Comparison of ENCODE assay signal across 11 cellular contexts in genomic region chr7:1811850-1812692, GRCh38.
DNase-seq lines count a peak whose midpoint lies in the region; TF ChIP-seq lines count a peak whose summit lies in the region.
"Had no signal": no experiment of that assay in that cellular context is flagged by ENCODE, and none has a peak within 500 bp of the region (broad histone marks: within the 10 kb centered on the region; RNA-seq: fewer than 3 reads in every experiment).

No MANE protein-coding gene starts in this region.

- TF ChIP-seq CTCF in esophagus muscularis mucosa (IDR thresholded peaks at IDR 0.05) (peak in 2 of 3 experiments; percentile 9 to 17), spleen (IDR thresholded peaks at IDR 0.05 in 8 of 11, conservative IDR thresholded peaks at IDR 0.05 in 3 of 11) (peak in 6 of 11 experiments; percentile 16 to 54 (median 38))

- TF ChIP-seq POLR2A in esophagus muscularis mucosa (IDR thresholded peaks at IDR 0.05; ENCODE audit: low read depth) (no peak), spleen (IDR thresholded peaks at IDR 0.05) (no peak)

- H3K27ac ChIP-seq in esophagus muscularis mucosa (replicated peaks in 1 of 4) = no peak overlapping the region
- no peak overlapping the region for H3K27ac ChIP-seq in spleen
- H3K27ac ChIP-seq in GM23248 = no peak overlapping the region
- H3K27ac ChIP-seq: C4-2B, SK-N-MC had no signal

- in situ Hi-C loops in GM23248 (cut with MboI) = no loop called here

- no peaks in the 10 kb centered on the region for H3K9me2 ChIP-seq in GM23248 (ENCODE audit: insufficient read depth)

- no peaks in the 10 kb centered on the region for H3K79me2 ChIP-seq in GM23248 (ENCODE audit: insufficient read depth)

- no peak overlapping the region for H3K4me2 ChIP-seq in GM23248 (ENCODE audit: unreplicated experiment)

- H3F3A ChIP-seq in GM23248 (ENCODE audit: insufficient read depth) = no peaks in the 10 kb centered on the region

- peaks cover 0 to 23% (median 11%) of the 10 kb centered on the region in 4 donors for H3K36me3 ChIP-seq in esophagus muscularis mucosa
- peaks cover 0 to 27% (median 16%) of the 10 kb centered on the region in 6 donors for H3K36me3 ChIP-seq in spleen
- H3K36me3 ChIP-seq in GM23248 (ENCODE audit: low read depth) = no peaks in the 10 kb centered on the region

- H3K9me3 ChIP-seq in esophagus muscularis mucosa (no peaks in the 10 kb centered on the region), spleen (no peaks in the 10 kb centered on the region), GM23248 (ENCODE audit: low read depth) (no peaks in the 10 kb centered on the region)

- H3K27me3 ChIP-seq in esophagus muscularis mucosa = peaks cover 0 to 12% (median 0%) of the 10 kb centered on the region in 4 donors
- no peaks in the 10 kb centered on the region for H3K27me3 ChIP-seq in spleen (replicated peaks in 1 of 7)
- H3K27me3 ChIP-seq in GM23248 (replicated peaks; ENCODE audit: insufficient read depth) = no peaks in the 10 kb centered on the region

- no peak overlapping the region for H3K9ac ChIP-seq in GM23248

- peak; percentile 18 for DNase-seq in NCI-H2227 (lab: John Stamatoyannopoulos, UW; ENCODE audit: unreplicated experiment)
- DNase-seq in NCI-H2227 treated with DMSO at 0.1 percent for 48 hours (lab: John Stamatoyannopoulos, UW) = no peak
- DNase-seq in NCI-H524 (lab: John Stamatoyannopoulos, UW) = peak; percentile 94 to 96
- peak; percentile 88 for DNase-seq in esophagus muscularis mucosa (ENCODE audit: extremely low spot score)
- peak; percentile 76 for DNase-seq in spleen
- no peak for DNase-seq in SIG-M5 (lab: John Stamatoyannopoulos, UW)
- no peak for DNase-seq in GM23248
- no peak for DNase-seq in EL
- DNase-seq: naive B cell had no signal

- H3K4me1 ChIP-seq in esophagus muscularis mucosa = peaks cover 0 to 25% (median 24%) of the 10 kb centered on the region in 4 donors
- peaks cover 0 to 14% (median 0%) of the 10 kb centered on the region in 6 donors for H3K4me1 ChIP-seq in spleen
- no peaks in the 10 kb centered on the region for H3K4me1 ChIP-seq in GM23248 (ENCODE audit: insufficient read depth)

- WGBS in esophagus muscularis mucosa = 59% methylated on average over 8 of the region's 13 CpGs
- WGBS in spleen, 5 donors = 66 to 79% (median 75%) methylated on average over 13 of the region's 13 CpGs
- 70 to 73% methylated on average over 11 to 13 of the region's 13 CpGs for WGBS in GM23248 (ENCODE audit: low coverage in 1 of 2, low lambda C conversion rate in 2 of 2, missing lambda C conversion rate in 2 of 2), 2 experiments

- no peak overlapping the region for H2AFZ ChIP-seq in GM23248

- no peak overlapping the region for H3K4me3 ChIP-seq in esophagus muscularis mucosa
- no peak overlapping the region for H3K4me3 ChIP-seq in spleen
- H3K4me3 ChIP-seq in GM23248 = no peak overlapping the region
- H3K4me3 ChIP-seq: SK-N-MC had no signal

- TF ChIP-seq EP300 in esophagus muscularis mucosa (IDR thresholded peaks at IDR 0.05) = no peak

- H4K20me1 ChIP-seq in GM23248 (ENCODE audit: insufficient read depth) = no peaks in the 10 kb centered on the region

- intact Hi-C loops in esophagus muscularis mucosa (cut with DNase I) = no loop called here
- intact Hi-C loops in spleen (cut with DNase I; ENCODE audit: low total_unique reads) = no loop called here

Comparison
In these comparisons a context has a peak if more than half of its experiments do, and no peak if none do; other contexts are left out.
1. DNase-seq: peak in NCI-H2227 (single experiment), NCI-H524 (2 of 2), esophagus muscularis mucosa (single experiment) and spleen (single experiment); none in NCI-H2227 treated with DMSO at 0.1 percent for 48 hours (single experiment), SIG-M5 (single experiment), GM23248 (single experiment) and EL (single experiment).